Comparison of ENCODE assay signal across 9 cellular contexts in genomic region chr13:76965759-76966421, GRCh38. TPM values are rescaled to one million over a fixed set of nuclear protein-coding genes. Genes with fewer than 3 reads are reported as not detected.
DNase-seq lines count a peak whose midpoint lies in the region; ATAC-seq and TF ChIP-seq lines count a peak whose summit lies in the region.
"Had no signal": no experiment of that assay in that cellular context is flagged by ENCODE, and none has a peak within 500 bp of the region (broad histone marks: within the 10 kb centered on the region; RNA-seq: fewer than 3 reads in every experiment).

No MANE protein-coding gene starts in this region.

- no peak for TF ChIP-seq CTCF in fibroblast of pulmonary artery (IDR thresholded peaks at IDR 0.05; ENCODE audit: low read length, missing control alignments)
- TF ChIP-seq CTCF in psoas muscle (IDR thresholded peaks at IDR 0.05): no peak
- no peak for TF ChIP-seq CTCF in endothelial cell (IDR thresholded peaks at IDR 0.05; ENCODE audit: unreplicated experiment)

- DNase-seq in Daoy (ENCODE audit: low read depth) (peak; percentile 50), SK-MEL-5 (ENCODE audit: low read depth, low spot score) (peak; percentile 97), fibroblast of pulmonary artery (ENCODE audit: low read depth) (peak; percentile 84), psoas muscle (peak; percentile 25 to 61), endothelial cell (ENCODE audit: low spot score) (no peak), DMS153 (lab: John Stamatoyannopoulos, UW) (no peak)
- DNase-seq: lower lobe of right lung had no signal

- H3K4me1 ChIP-seq in psoas muscle: no peaks in the 10 kb centered on the region
- H3K4me1 ChIP-seq: lower lobe of right lung had no signal

- H3K4me3 ChIP-seq in fibroblast of pulmonary artery (replicated peaks; ENCODE audit: low read depth, low read length) (no peak overlapping the region), psoas muscle (no peak overlapping the region)
- H3K4me3 ChIP-seq: lower lobe of right lung had no signal

- H3K27ac Mint-ChIP-seq in endothelial cell (ENCODE audit: unreplicated experiment): no peak overlapping the region

- H3K4me3 Mint-ChIP-seq in endothelial cell (ENCODE audit: unreplicated experiment): no peak overlapping the region

- H3K27me3 Mint-ChIP-seq in endothelial cell (ENCODE audit: unreplicated experiment): peaks cover 3% of the 10 kb centered on the region

- intact Hi-C loops in psoas muscle (cut with DNase I): no loop called here

- H3K36me3 Mint-ChIP-seq in endothelial cell (ENCODE audit: low read depth, unreplicated experiment): no peaks in the 10 kb centered on the region

- ATAC-seq in psoas muscle (no peak), HG03432 (IDR thresholded peaks at IDR 0.05; ENCODE audit: unreplicated experiment) (no peak), HG02973 (IDR thresholded peaks at IDR 0.05; ENCODE audit: unreplicated experiment) (no peak)

- no peaks in the 10 kb centered on the region for H3K27me3 ChIP-seq in psoas muscle (ENCODE audit: insufficient read depth in 3 of 3, low read length in 2 of 3)

- H3K27ac ChIP-seq in psoas muscle: no peak overlapping the region
- H3K27ac ChIP-seq: lower lobe of right lung had no signal

- no peaks in the 10 kb centered on the region for H3K9me3 ChIP-seq in psoas muscle
- H3K9me3 ChIP-seq: lower lobe of right lung had no signal

- H3K9me3 Mint-ChIP-seq in endothelial cell (ENCODE audit: unreplicated experiment): no peaks in the 10 kb centered on the region

- H3K4me1 Mint-ChIP-seq in endothelial cell (ENCODE audit: unreplicated experiment): no peaks in the 10 kb centered on the region

- no peaks in the 10 kb centered on the region for H3K36me3 ChIP-seq in psoas muscle (ENCODE audit: insufficient read depth in 1 of 2, low read depth in 1 of 2)
- H3K36me3 ChIP-seq: lower lobe of right lung had no signal

- 44 to 55% (median 49%) methylated on average over 6 of the region's 6 CpGs for WGBS in psoas muscle, 3 donors

- in situ Hi-C loops in SK-MEL-5 (cut with HindIII; ENCODE audit: low pct_unique_long_range_greater_than_20kb, low sequenced_read_pairs): no loop called here

RNA-seq across cellular contexts. Expression of gene ACOD1, which starts 17.6 kb away (rescaled TPM):
- not detected in 2 replicates for total RNA-seq in Daoy (2014; rRNA removed; shearing (Covaris generic))
- not detected in 2 replicates for total RNA-seq in SK-MEL-5 (2014; rRNA removed; shearing (Covaris generic))
- polyA plus RNA-seq in SK-MEL-5 (2015; cell fraction: cytosol; rRNA removed): not detected in 2 replicates
- polyA plus RNA-seq in SK-MEL-5 (2015; cell fraction: nucleus; rRNA removed): not detected in 2 replicates
- total RNA-seq in psoas muscle: not detected
- not detected for polyA plus RNA-seq in psoas muscle
- total RNA-seq in endothelial cell (ENCODE audit: unreplicated experiment): not detected
- total RNA-seq: lower lobe of right lung had no signal

RNA-seq across cellular contexts. Expression of gene CLN5, which starts 26.0 kb away (rescaled TPM):
- 13.9 and 15.7 TPM in 2 replicates for total RNA-seq in Daoy (2014; rRNA removed; shearing (Covaris generic))
- 65.5 and 74.6 TPM in 2 replicates for total RNA-seq in SK-MEL-5 (2014; rRNA removed; shearing (Covaris generic))
- polyA plus RNA-seq in SK-MEL-5 (2015; cell fraction: cytosol; rRNA removed): 31.4 and 32.4 TPM in 2 replicates
- 30.0 and 38.4 TPM in 2 replicates for polyA plus RNA-seq in SK-MEL-5 (2015; cell fraction: nucleus; rRNA removed)
- total RNA-seq in psoas muscle (1 to 10 TPM; 5.8 to 9.5 (median 8.9) TPM), endothelial cell (ENCODE audit: unreplicated experiment) (10.9 TPM)
- polyA plus RNA-seq in psoas muscle: 10 to 100 TPM in 1 of 3 donors, 1 to 10 TPM in 2; 4.9 to 10.6 (median 8.0) TPM

Comparison
In these comparisons a context has a peak if more than half of its experiments do, and no peak if none do; other contexts are left out.
1. DNase-seq: peak in Daoy (single experiment), SK-MEL-5 (single experiment), fibroblast of pulmonary artery (single experiment) and psoas muscle (2 of 2); none in endothelial cell (single experiment) and DMS153 (single experiment).